8 cellular contexts compared by ENCODE assay signal in genomic region chr22:41746563-41747400, GRCh38. TPM values are rescaled to one million over a fixed set of nuclear protein-coding genes. Genes with fewer than 3 reads are reported as not detected.
DNase-seq lines count a peak whose midpoint lies in the region; ATAC-seq, FAIRE-seq and TF ChIP-seq lines count a peak whose summit lies in the region.

No MANE protein-coding gene starts in this region.

- H3K4me3 ChIP-seq in Caco-2 (ENCODE audit: low read depth, low read length) (no peak overlapping the region), thyroid gland (replicated peaks in 1 of 3) (no peak overlapping the region)
- no peak overlapping the region for H3K4me3 ChIP-seq in Jurkat, Clone E6-1 (ENCODE audit: low read length)

- no peaks in the 10 kb centered on the region for H3K9me3 Mint-ChIP-seq in Caco-2 (ENCODE audit: unreplicated experiment)
- H3K9me3 Mint-ChIP-seq in activated T-helper 2 cell treated with anti-CD3 and anti-CD28 coated beads, Interferon-gamma antibody, Interleukin-2, Interleukin-4, amounts not matched to agents 10 μg/mL and 5 μg/mL and 100 μg/mL, durations not matched to agents 14 hours and 24 hours and 36 hours, result no peaks in the 10 kb centered on the region

- DNase-seq in Caco-2, result peak; percentile 80 to 84
- DNase-seq in Jurkat, Clone E6-1 (ENCODE audit: low read depth, low spot score), result peak; percentile 41
- peak; percentile 76 for DNase-seq in RPMI7951 (ENCODE audit: low read depth)
- peak; percentile 36 for DNase-seq in activated T-helper 2 cell treated with anti-CD3 and anti-CD28 coated beads, Interferon-gamma antibody, Interleukin-2, Interleukin-4, amounts not matched to agents 10 μg/mL and 5 μg/mL and 100 μg/mL, durations not matched to agents 14 hours and 24 hours and 36 hours (ENCODE audit: low spot score)
- DNase-seq in frontal cortex (ENCODE audit: low spot score in 2 of 2), result peak; percentile 27 to 70
- DNase-seq in omental fat pad (ENCODE audit: low spot score), result peak; percentile 39
- peak; percentile 79 to 83 for DNase-seq in thyroid gland

- POLR2A ChIA-PET in Caco-2 (lab: Charles Lee), result interaction anchor here (0.5 to 1.0 kb wide), 5 partner anchors 9 to 86 kb away, joined by 3 to 8 read pairs (median 3); partner anchors contain the start of genes CCDC134 and SREBF2

- ATAC-seq in GM21367 (IDR thresholded peaks at IDR 0.05; ENCODE audit: unreplicated experiment) (peak; percentile 65), omental fat pad (ENCODE audit: low FRiP score) (peak; percentile 90)

- no peak overlapping the region for H3K4me3 Mint-ChIP-seq in Caco-2 (ENCODE audit: unreplicated experiment)
- no peak overlapping the region for H3K4me3 Mint-ChIP-seq in activated T-helper 2 cell treated with anti-CD3 and anti-CD28 coated beads, Interferon-gamma antibody, Interleukin-2, Interleukin-4, amounts not matched to agents 10 μg/mL and 5 μg/mL and 100 μg/mL, durations not matched to agents 14 hours and 24 hours and 36 hours (ENCODE audit: low read depth)

- H3K27ac Mint-ChIP-seq in Caco-2 (ENCODE audit: unreplicated experiment), result no peak overlapping the region
- H3K27ac Mint-ChIP-seq in activated T-helper 2 cell treated with anti-CD3 and anti-CD28 coated beads, Interferon-gamma antibody, Interleukin-2, Interleukin-4, amounts not matched to agents 10 μg/mL and 5 μg/mL and 100 μg/mL, durations not matched to agents 14 hours and 24 hours and 36 hours, result no peak overlapping the region

- H3K9me3 ChIP-seq in Caco-2 (no peaks in the 10 kb centered on the region), thyroid gland (no peaks in the 10 kb centered on the region)

- no peak for FAIRE-seq in frontal cortex (lab: Jason Lieb, UNC)

- peaks cover 3% of the 10 kb centered on the region for H3K27me3 Mint-ChIP-seq in Caco-2 (ENCODE audit: insufficient read depth, unreplicated experiment)
- H3K27me3 Mint-ChIP-seq in activated T-helper 2 cell treated with anti-CD3 and anti-CD28 coated beads, Interferon-gamma antibody, Interleukin-2, Interleukin-4, amounts not matched to agents 10 μg/mL and 5 μg/mL and 100 μg/mL, durations not matched to agents 14 hours and 24 hours and 36 hours (ENCODE audit: low read depth), result peaks cover 31% of the 10 kb centered on the region

- H3K27me3 ChIP-seq in Caco-2 (replicated peaks; ENCODE audit: control insufficient read depth, insufficient read depth, low read length) (no peaks in the 10 kb centered on the region), thyroid gland (no peaks in the 10 kb centered on the region)

- no peak for TF ChIP-seq POLR2A in thyroid gland (IDR thresholded peaks at IDR 0.05)

- no TSS peak for BruUV-seq in Caco-2 (replicated peaks; lab: Mats Ljungman, UMichigan)

- intact Hi-C loops in Caco-2 (cut with micrococcal nuclease; ENCODE audit: unreplicated experiment) (loop anchor here (1.0 kb wide), 3 partner anchors 49 to 195 kb away; no protein-coding TSS in a partner anchor), thyroid gland (cut with DNase I) (loop anchor here (5.0 kb wide), 1 partner anchor 196 kb away; no protein-coding TSS in a partner anchor)
- intact Hi-C loops in activated T-helper 2 cell treated with anti-CD3 and anti-CD28 coated beads, Interferon-gamma antibody, Interleukin-2, Interleukin-4, amounts not matched to agents 10 μg/mL and 5 μg/mL and 100 μg/mL, durations not matched to agents 14 hours and 24 hours and 36 hours (cut with micrococcal nuclease), result loop anchor here (2.0 to 5.0 kb wide), 2 partner anchors 56 to 194 kb away; partner anchors contain the start of gene CCDC134

- H3K4me1 Mint-ChIP-seq in Caco-2 (ENCODE audit: low read depth, unreplicated experiment), result no peaks in the 10 kb centered on the region
- peaks cover 6% of the 10 kb centered on the region for H3K4me1 Mint-ChIP-seq in activated T-helper 2 cell treated with anti-CD3 and anti-CD28 coated beads, Interferon-gamma antibody, Interleukin-2, Interleukin-4, amounts not matched to agents 10 μg/mL and 5 μg/mL and 100 μg/mL, durations not matched to agents 14 hours and 24 hours and 36 hours (ENCODE audit: low read depth)

- no peaks in the 10 kb centered on the region for H3K36me3 Mint-ChIP-seq in Caco-2 (ENCODE audit: insufficient read depth, unreplicated experiment)
- no peaks in the 10 kb centered on the region for H3K36me3 Mint-ChIP-seq in activated T-helper 2 cell treated with anti-CD3 and anti-CD28 coated beads, Interferon-gamma antibody, Interleukin-2, Interleukin-4, amounts not matched to agents 10 μg/mL and 5 μg/mL and 100 μg/mL, durations not matched to agents 14 hours and 24 hours and 36 hours (ENCODE audit: low read depth)

- WGBS in thyroid gland, 2 donors, result 2% methylated on average over 3 of the region's 3 CpGs

- TF ChIP-seq CTCF in Caco-2 (IDR thresholded peaks at IDR 0.05; ENCODE audit: insufficient read depth in 1 of 2, low read depth in 1 of 2, low read length in 1 of 2, severe bottlenecking in 1 of 2, unreplicated experiment in 1 of 2) (peak; percentile 62 to 91), omental fat pad (IDR thresholded peaks at IDR 0.05) (peak in 1 of 3 donors; percentile 27), thyroid gland (IDR thresholded peaks at IDR 0.05) (peak; percentile 23 to 81 (median 69))

- H3K4me1 ChIP-seq in Caco-2, result no peaks in the 10 kb centered on the region
- no peaks in the 10 kb centered on the region for H3K4me1 ChIP-seq in thyroid gland

- H3K36me3 ChIP-seq in Caco-2 (ENCODE audit: control insufficient read depth, insufficient read depth, low read length) (no peaks in the 10 kb centered on the region), thyroid gland (no peaks in the 10 kb centered on the region)

- CTCF ChIA-PET in Caco-2 (lab: Charles Lee), result interaction anchor here (0.5 to 1.7 kb wide), 29 partner anchors 8 to 812 kb away, joined by 3 to 56 read pairs (median 5); partner anchors contain the start of genes CCDC134, CENPM, PMM1 and SNU13

- H3K27ac ChIP-seq in thyroid gland, result no peak overlapping the region

RNA-seq across cellular contexts. Expression of gene MEI1, which starts 47.5 kb away (rescaled TPM):
- total RNA-seq in Caco-2 (2022) (not detected in 2 replicates), frontal cortex (0.41 TPM), omental fat pad (10 to 100 TPM in 1 of 4 donors, 1 to 10 TPM in 3; 2.3 to 16.9 (median 2.6) TPM), thyroid gland (1 to 10 TPM in 2 of 4 donors, under 1 TPM in 2; 0.25 to 5.2 (median 1.4) TPM)
- 5.2 TPM for polyA plus RNA-seq in Jurkat, Clone E6-1 (2012; ENCODE audit: insufficient read depth, insufficient read length)
- not detected in 2 replicates for total RNA-seq in RPMI7951 (2014; rRNA removed; shearing (Covaris generic))
- total RNA-seq in activated T-helper 2 cell treated with anti-CD3 and anti-CD28 coated beads, Interferon-gamma antibody, Interleukin-2, Interleukin-4, amounts not matched to agents 10 μg/mL and 5 μg/mL and 100 μg/mL, durations not matched to agents 14 hours and 24 hours and 36 hours, result 24.6 and 26.1 TPM in 2 replicates

RNA-seq across cellular contexts. Expression of gene CCDC134, which starts 53.7 kb away (rescaled TPM):
- total RNA-seq in Caco-2 (2022) (24.3 and 24.8 TPM in 2 replicates), frontal cortex (14.3 TPM), omental fat pad (1 to 10 TPM; 1.6 to 3.5 (median 3.4) TPM), thyroid gland (10 to 100 TPM in 3 of 4 donors, 1 to 10 TPM in 1; 6.6 to 18.8 (median 14.4) TPM)
- 7.8 TPM for polyA plus RNA-seq in Jurkat, Clone E6-1 (2012; ENCODE audit: insufficient read depth, insufficient read length)
- total RNA-seq in RPMI7951 (2014; rRNA removed; shearing (Covaris generic)), result 8.1 and 11.2 TPM in 2 replicates
- 17.4 and 19.6 TPM in 2 replicates for total RNA-seq in activated T-helper 2 cell treated with anti-CD3 and anti-CD28 coated beads, Interferon-gamma antibody, Interleukin-2, Interleukin-4, amounts not matched to agents 10 μg/mL and 5 μg/mL and 100 μg/mL, durations not matched to agents 14 hours and 24 hours and 36 hours

RNA-seq across cellular contexts. Expression of gene SNU13, which starts 58.1 kb away (rescaled TPM):
- total RNA-seq in Caco-2 (2022) (172 and 187 TPM in 2 replicates), frontal cortex (74.6 TPM), omental fat pad (100 to 1,000 TPM in 3 of 4 donors, 10 to 100 TPM in 1; 99.0 to 169 (median 126) TPM), thyroid gland (100 to 1,000 TPM; 127 to 194 (median 176) TPM)
- 344 TPM for polyA plus RNA-seq in Jurkat, Clone E6-1 (2012; ENCODE audit: insufficient read depth, insufficient read length)
- 153 and 175 TPM in 2 replicates for total RNA-seq in RPMI7951 (2014; rRNA removed; shearing (Covaris generic))
- 270 and 284 TPM in 2 replicates for total RNA-seq in activated T-helper 2 cell treated with anti-CD3 and anti-CD28 coated beads, Interferon-gamma antibody, Interleukin-2, Interleukin-4, amounts not matched to agents 10 μg/mL and 5 μg/mL and 100 μg/mL, durations not matched to agents 14 hours and 24 hours and 36 hours
